Comparison of ENCODE assay signal across 21 cellular contexts in genomic region chr1:161285113-161285512, GRCh38. TPM values are rescaled to one million over a fixed set of nuclear protein-coding genes. Genes with fewer than 3 reads are reported as not detected.
A peak's percentile ranks its signal among the peaks of the same experiment; 100 is the strongest.
DNase-seq lines count a peak whose midpoint lies in the region; ATAC-seq, FAIRE-seq and TF ChIP-seq lines count a peak whose summit lies in the region.
"Had no signal": no experiment of that assay in that cellular context is flagged by ENCODE, and none has a peak within 500 bp of the region (broad histone marks: within the 10 kb centered on the region; RNA-seq: fewer than 3 reads in every experiment).

No MANE protein-coding gene starts in this region.

- in situ Hi-C loops in K562 (cut with MboI): no loop called here

- peak overlapping the region; percentile 14 for H3K27ac ChIP-seq in GM23338 (ENCODE audit: low read depth)
- no peak overlapping the region for H3K27ac ChIP-seq in K562 (ENCODE audit: extremely low read depth, low read depth, low read length)

- H3K4me1 Mint-ChIP-seq in GM23338 (peaks cover 10% of the 10 kb centered on the region), type B pancreatic cell (ENCODE audit: unreplicated experiment) (peaks cover 11% of the 10 kb centered on the region), natural killer cell (no peaks in the 10 kb centered on the region)
- H3K4me1 Mint-ChIP-seq: CD8-positive, alpha-beta memory T cell had no signal

- no peaks in the 10 kb centered on the region for H3K79me2 ChIP-seq in GM23338 (replicated peaks; ENCODE audit: insufficient read depth)
- H3K79me2 ChIP-seq in K562 (ENCODE audit: control insufficient read depth, insufficient read depth, low read length): no peaks in the 10 kb centered on the region

- no TSS peak for BruUV-seq in K562 (replicated peaks; lab: Mats Ljungman, UMichigan)

- 0 out of 2 replicates have a peak, but pooled peaks cover 4% of the 10 kb centered on the region for H3F3A ChIP-seq in GM23338 (replicated peaks; ENCODE audit: low read depth)

- 21% methylated on average over 2 of the region's 2 CpGs for WGBS in K562 (ENCODE audit: insufficient coverage, low coverage, missing lambda C conversion rate)

- H3K9me1 ChIP-seq in K562 (ENCODE audit: control insufficient read depth, insufficient read depth, low read length): no peaks in the 10 kb centered on the region

- POLR2A ChIA-PET in K562 (lab: Yijun Ruan, JAX): interaction anchor here (0.6 to 0.9 kb wide), 5 partner anchors 10 to 247 kb away, joined by 3 read pairs; no protein-coding TSS in a partner anchor

- CTCF ChIA-PET in K562 (lab: Yijun Ruan, JAX; ENCODE audit: low intra/inter-chr PET ratio): no interaction called here

- no peaks in the 10 kb centered on the region for H3K27me3 ChIP-seq in GM23338 (ENCODE audit: insufficient read depth)
- H3K27me3 ChIP-seq in K562 (ENCODE audit: control insufficient read depth in 2 of 2, insufficient read depth in 2 of 2, low read length in 2 of 2): peaks cover 10 to 12% of the 10 kb centered on the region in 2 experiments

- TF ChIP-seq CTCF in GM23338 (conservative IDR thresholded peaks at IDR 0.05; ENCODE audit: low read depth in 2 of 2): no peak
- TF ChIP-seq CTCF in K562 (IDR thresholded peaks at IDR 0.05 in 2 of 3, conservative IDR thresholded peaks at IDR 0.05 in 1 of 3; ENCODE audit: insufficient read depth in 2 of 3, low read depth in 1 of 3, low read length in 3 of 3): no peak
- peak; percentile 17 for TF ChIP-seq CTCF in type B pancreatic cell (conservative IDR thresholded peaks at IDR 0.05)
- no peak for TF ChIP-seq CTCF in natural killer cell (IDR thresholded peaks at IDR 0.05)

- H3K9me2 ChIP-seq in GM23338 (ENCODE audit: insufficient read depth): no peaks in the 10 kb centered on the region

- TF ChIP-seq EP300 in K562 (IDR thresholded peaks at IDR 0.05; ENCODE audit: low read length): no peak

- 0 out of 2 replicates have a peak, but pooled peaks cover 7% of the 10 kb centered on the region for H3K4me1 ChIP-seq in GM23338 (ENCODE audit: insufficient read depth)
- H3K4me1 ChIP-seq in K562 (replicated peaks in 1 of 2; ENCODE audit: control insufficient read depth in 2 of 2, insufficient read depth in 2 of 2, low read length in 2 of 2): no peaks in the 10 kb centered on the region; a peak in 1 of 5 replicates
- H3K4me1 ChIP-seq: BE2C had no signal

- no peaks in the 10 kb centered on the region for H3K9me3 ChIP-seq in K562 (replicated peaks; ENCODE audit: control insufficient read depth, insufficient read depth, low read depth, low read length)
- H3K9me3 ChIP-seq: BE2C had no signal

- intact Hi-C loops in K562 (cut with micrococcal nuclease): no loop called here
- intact Hi-C loops in natural killer cell (cut with micrococcal nuclease): no loop called here

- H3K36me3 Mint-ChIP-seq in GM23338 (ENCODE audit: low read depth): peaks cover 6% of the 10 kb centered on the region
- no peaks in the 10 kb centered on the region for H3K36me3 Mint-ChIP-seq in type B pancreatic cell
- no peaks in the 10 kb centered on the region for H3K36me3 Mint-ChIP-seq in natural killer cell

- TF ChIP-seq POLR2A in K562 (conservative IDR thresholded peaks at IDR 0.05): no peak

- DNase-seq in GM23338 (ENCODE audit: low spot score) (no peak), K562 (ENCODE audit: extremely low read depth in 1 of 4, low spot score in 3 of 4) (no peak), type B pancreatic cell (ENCODE audit: extremely low spot score, unreplicated experiment) (no peak), natural killer cell (no peak), midbrain (lab: John Stamatoyannopoulos, UW) (no peak)
- DNase-seq: ACHN; BE2C; C1 segment of cervical spinal cord; CD4-positive, CD25-positive, alpha-beta regulatory T cell; CD8-positive, alpha-beta memory T cell; COR-L47; DMS 273 treated with DMSO at 0.1 percent for 48 hours; DMS53; DND-41; EL; GOT3; H9 had no signal

- FAIRE-seq in K562 (lab: Jason Lieb, UNC): no peak
- FAIRE-seq: GM12878, GM19239 had no signal

- H3K4me3 ChIP-seq in GM23338: no peak overlapping the region
- H3K4me3 ChIP-seq in K562: no peak overlapping the region
- H3K4me3 ChIP-seq: GM12878 had no signal

- H4K20me1 ChIP-seq in GM23338 (replicated peaks; ENCODE audit: insufficient read depth) (no peaks in the 10 kb centered on the region), K562 (replicated peaks; ENCODE audit: control insufficient read depth, insufficient read depth, low read length) (no peaks in the 10 kb centered on the region)

- no peak overlapping the region for H3K9ac ChIP-seq in K562 (ENCODE audit: insufficient read depth in 1 of 2, low read depth in 2 of 2, low read length in 2 of 2)

- H2AFZ ChIP-seq in GM23338 (peak overlapping the region; percentile 85), K562 (ENCODE audit: low read depth, low read length) (no peak overlapping the region)

- ATAC-seq in GM23338 (peak; percentile 74), K562 (peak; percentile 65), natural killer cell (no peak)
- ATAC-seq: GM12878 had no signal

- H3K4me2 ChIP-seq in GM23338 (0 out of 2 replicates have a peak overlapping the region, but pooled peaks have one; percentile 39), K562 (ENCODE audit: insufficient read depth, low read length) (no peak overlapping the region)

- TF ChIP-seq RAD21 in K562 (CRISPR knock-in tag; conservative IDR thresholded peaks at IDR 0.05 in 1 of 2, IDR thresholded peaks at IDR 0.05 in 1 of 2): no peak

- H3K36me3 ChIP-seq in GM23338 (ENCODE audit: insufficient read depth) (no peaks in the 10 kb centered on the region), K562 (ENCODE audit: control insufficient read depth, insufficient read depth, low read length) (no peaks in the 10 kb centered on the region)
- H3K36me3 ChIP-seq: BE2C had no signal

- H3K27me3 Mint-ChIP-seq in GM23338 (ENCODE audit: insufficient read depth, low read depth, poor library complexity): no peaks in the 10 kb centered on the region
- peaks cover 36% of the 10 kb centered on the region for H3K27me3 Mint-ChIP-seq in type B pancreatic cell
- peaks cover 0 to 3% of the 10 kb centered on the region in 2 donors for H3K27me3 Mint-ChIP-seq in natural killer cell (ENCODE audit: low read depth in 2 of 2)

- H3K27ac Mint-ChIP-seq in GM23338 (no peak overlapping the region), type B pancreatic cell (no peak overlapping the region), natural killer cell (no peak overlapping the region)
- H3K27ac Mint-ChIP-seq: CD4-positive, CD25-positive, alpha-beta regulatory T cell; H9 had no signal

- H3K4me3 Mint-ChIP-seq in GM23338 (no peak overlapping the region), type B pancreatic cell (no peak overlapping the region), natural killer cell (no peak overlapping the region)
- H3K4me3 Mint-ChIP-seq: CD4-positive, CD25-positive, alpha-beta regulatory T cell; CD8-positive, alpha-beta memory T cell had no signal

- H3K9me3 Mint-ChIP-seq in GM23338 (peaks cover 9% of the 10 kb centered on the region; the same call in 2 of the 3 replicates), type B pancreatic cell (no peaks in the 10 kb centered on the region), natural killer cell (no peaks in the 10 kb centered on the region)
- H3K9me3 Mint-ChIP-seq: CD8-positive, alpha-beta memory T cell had no signal

RNA-seq across cellular contexts. Expression of gene MPZ, which starts 24.7 kb away (rescaled TPM):
- 1.6 and 1.9 TPM in 2 replicates for total RNA-seq in GM23338 (2014; rRNA removed; shearing (Covaris generic))
- polyA plus RNA-seq in GM23338 (2016; fragmentation: Nextera tagmentation; extraction: Ambion mirVana): 2.2 and 4.0 TPM in 2 replicates
- total RNA-seq in K562 (2011; cell fraction: chromatin; rRNA removed; ENCODE audit: low replicate concordance): 8.6 and 19.9 TPM in 2 replicates
- total RNA-seq in K562 (2011; cell fraction: nucleolus; rRNA removed): 17.8 and 21.0 TPM in 2 replicates
- 18.5 and 20.5 TPM in 2 replicates for total RNA-seq in K562 (2011; cell fraction: nucleoplasm; rRNA removed)
- total RNA-seq in K562 (2014; rRNA removed): 13.5 and 19.0 TPM in 2 replicates
- 10.2 and 10.4 TPM in 2 replicates for total RNA-seq in K562 (2014; rRNA removed; fragmentation: Illumina TruSeq; extraction: Trizol)
- total RNA-seq in K562 (2015; rRNA removed; fragmentation: Illumina TruSeq; extraction: Trizol): 10.2 and 10.3 TPM in 2 replicates
- 11.4 and 15.3 TPM in 2 replicates for total RNA-seq in K562 (2021)
- polyA plus RNA-seq in K562 (2011; rRNA removed): 10.5 and 10.9 TPM in 2 replicates
- polyA plus RNA-seq in K562 (2011; cell fraction: cytosol; rRNA removed): 15.5 and 16.4 TPM in 2 replicates
- polyA plus RNA-seq in K562 (2011; cell fraction: nucleus; rRNA removed): 15.3 and 25.2 TPM in 2 replicates
- polyA plus RNA-seq in K562 (2012): 15.0 and 18.0 TPM in 2 replicates
- 14.7 and 17.5 TPM in 2 replicates for polyA plus RNA-seq in K562 (2014; fragmentation: Illumina TruSeq; extraction: Trizol)
- under 1 TPM; 0.22 to 0.31 TPM for polyA plus RNA-seq in K562 (2014; fragmentation: Nextera tagmentation; extraction: Ambion mirVana)
- 15.7 and 16.6 TPM in 2 replicates for polyA plus RNA-seq in K562 (2014; rRNA removed)
- 1.9 and 3.2 TPM in 2 replicates for polyA minus RNA-seq in K562 (2011; rRNA and poly(A)+ RNA removed)
- polyA minus RNA-seq in K562 (2011; cell fraction: cytosol; rRNA and poly(A)+ RNA removed): 2.4 and 3.4 TPM in 2 replicates
- polyA minus RNA-seq in K562 (2011; cell fraction: nucleus; rRNA and poly(A)+ RNA removed): 4.7 and 8.1 TPM in 2 replicates
- total RNA-seq in type B pancreatic cell (ENCODE audit: low replicate concordance): 0.76 and 3.6 TPM in 2 replicates
- total RNA-seq in natural killer cell: 1 to 10 TPM; 4.6 to 9.0 (median 8.7) TPM
- total RNA-seq: G401 had no signal
- polyA plus RNA-seq: CD4-positive, CD25-positive, alpha-beta regulatory T cell; CD8-positive, alpha-beta memory T cell had no signal

RNA-seq across cellular contexts. Expression of gene PCP4L1, which starts 26.6 kb away (rescaled TPM):
- total RNA-seq in GM23338 (2014; rRNA removed; shearing (Covaris generic)): 1.4 and 3.8 TPM in 2 replicates
- polyA plus RNA-seq in GM23338 (2016; fragmentation: Nextera tagmentation; extraction: Ambion mirVana) (1.7 and 2.2 TPM in 2 replicates), K562 (2011; rRNA removed) (not detected in 2 replicates), K562 (2014; fragmentation: Illumina TruSeq; extraction: Trizol) (not detected in 2 replicates), K562 (2014; fragmentation: Nextera tagmentation; extraction: Ambion mirVana) (not detected), K562 (2014; rRNA removed) (not detected in 2 replicates)
- not detected in 2 replicates for total RNA-seq in K562 (2011; cell fraction: chromatin; rRNA removed; ENCODE audit: low replicate concordance)
- not detected in 2 replicates for total RNA-seq in K562 (2011; cell fraction: nucleolus; rRNA removed)
- not detected in 2 replicates for total RNA-seq in K562 (2011; cell fraction: nucleoplasm; rRNA removed)
- total RNA-seq in K562 (2014; rRNA removed) (not detected in 2 replicates), K562 (2014; rRNA removed; fragmentation: Illumina TruSeq; extraction: Trizol) (not detected in 2 replicates), K562 (2015; rRNA removed; fragmentation: Illumina TruSeq; extraction: Trizol) (not detected in 2 replicates), K562 (2021) (not detected in 2 replicates), type B pancreatic cell (ENCODE audit: low replicate concordance) (1.0 and 3.4 TPM in 2 replicates), natural killer cell (not detected)
- not detected in 2 replicates for polyA plus RNA-seq in K562 (2011; cell fraction: cytosol; rRNA removed)
- not detected in 2 replicates for polyA plus RNA-seq in K562 (2011; cell fraction: nucleus; rRNA removed)
- 0.08 and 0.22 TPM in 2 replicates for polyA plus RNA-seq in K562 (2012)
- polyA minus RNA-seq in K562 (2011; rRNA and poly(A)+ RNA removed): not detected in 2 replicates
- not detected in 2 replicates for polyA minus RNA-seq in K562 (2011; cell fraction: cytosol; rRNA and poly(A)+ RNA removed)
- polyA minus RNA-seq in K562 (2011; cell fraction: nucleus; rRNA and poly(A)+ RNA removed): not detected in 2 replicates
- total RNA-seq: A172; CD4-positive, CD25-positive, alpha-beta regulatory T cell; CD8-positive, alpha-beta memory T cell; G401 had no signal
- polyA plus RNA-seq: CD8-positive, alpha-beta memory T cell had no signal

RNA-seq across cellular contexts. Expression of gene SDHC, which starts 29.1 kb away (rescaled TPM):
- total RNA-seq in GM23338 (2014; rRNA removed; shearing (Covaris generic)): 84.4 and 126 TPM in 2 replicates
- polyA plus RNA-seq in GM23338 (2016; fragmentation: Nextera tagmentation; extraction: Ambion mirVana) (107 and 141 TPM in 2 replicates), K562 (2011; rRNA removed) (273 and 309 TPM in 2 replicates), K562 (2014; fragmentation: Illumina TruSeq; extraction: Trizol) (249 and 293 TPM in 2 replicates), K562 (2014; fragmentation: Nextera tagmentation; extraction: Ambion mirVana) (100 to 1,000 TPM in 1 of 2 experiments, 10 to 100 TPM in 1; 99.8 to 198 TPM), K562 (2014; rRNA removed) (174 and 184 TPM in 2 replicates)
- 35.9 and 56.0 TPM in 2 replicates for total RNA-seq in K562 (2011; cell fraction: chromatin; rRNA removed; ENCODE audit: low replicate concordance)
- total RNA-seq in K562 (2011; cell fraction: nucleolus; rRNA removed): 47.2 and 69.9 TPM in 2 replicates
- total RNA-seq in K562 (2011; cell fraction: nucleoplasm; rRNA removed): 58.2 and 68.6 TPM in 2 replicates
- total RNA-seq in K562 (2014; rRNA removed) (7.7 and 13.7 TPM in 2 replicates), K562 (2014; rRNA removed; fragmentation: Illumina TruSeq; extraction: Trizol) (74.8 and 87.4 TPM in 2 replicates), K562 (2015; rRNA removed; fragmentation: Illumina TruSeq; extraction: Trizol) (54.2 and 55.0 TPM in 2 replicates), K562 (2021) (161 and 178 TPM in 2 replicates), type B pancreatic cell (ENCODE audit: low replicate concordance) (206 and 235 TPM in 2 replicates), natural killer cell (10 to 100 TPM; 74.5 to 97.3 (median 86.0) TPM)
- 358 and 447 TPM in 2 replicates for polyA plus RNA-seq in K562 (2011; cell fraction: cytosol; rRNA removed)
- 83.7 and 117 TPM in 2 replicates for polyA plus RNA-seq in K562 (2011; cell fraction: nucleus; rRNA removed)
- polyA plus RNA-seq in K562 (2012): 144 and 207 TPM in 2 replicates
- 100 and 112 TPM in 2 replicates for polyA minus RNA-seq in K562 (2011; rRNA and poly(A)+ RNA removed)
- 61.5 and 99.0 TPM in 2 replicates for polyA minus RNA-seq in K562 (2011; cell fraction: cytosol; rRNA and poly(A)+ RNA removed)
- polyA minus RNA-seq in K562 (2011; cell fraction: nucleus; rRNA and poly(A)+ RNA removed): 28.0 and 50.4 TPM in 2 replicates

RNA-seq across cellular contexts. Expression of gene NR1I3, which starts 47.1 kb away (rescaled TPM):
- not detected in 2 replicates for total RNA-seq in GM23338 (2014; rRNA removed; shearing (Covaris generic))
- 0.40 and 0.50 TPM in 2 replicates for polyA plus RNA-seq in GM23338 (2016; fragmentation: Nextera tagmentation; extraction: Ambion mirVana)
- not detected in 2 replicates for total RNA-seq in K562 (2011; cell fraction: chromatin; rRNA removed; ENCODE audit: low replicate concordance)
- total RNA-seq in K562 (2011; cell fraction: nucleolus; rRNA removed): not detected in 2 replicates
- not detected in 2 replicates for total RNA-seq in K562 (2011; cell fraction: nucleoplasm; rRNA removed)
- not detected in 2 replicates for total RNA-seq in K562 (2014; rRNA removed)
- not detected in 2 replicates for total RNA-seq in K562 (2014; rRNA removed; fragmentation: Illumina TruSeq; extraction: Trizol)
- not detected in 2 replicates for total RNA-seq in K562 (2015; rRNA removed; fragmentation: Illumina TruSeq; extraction: Trizol)
- not detected in 2 replicates for total RNA-seq in K562 (2021)
- not detected in 2 replicates for polyA plus RNA-seq in K562 (2011; rRNA removed)
- not detected in 2 replicates for polyA plus RNA-seq in K562 (2011; cell fraction: cytosol; rRNA removed)
- not detected in 2 replicates for polyA plus RNA-seq in K562 (2011; cell fraction: nucleus; rRNA removed)
- polyA plus RNA-seq in K562 (2012): 0.52 and 0.61 TPM in 2 replicates
- not detected in 2 replicates for polyA plus RNA-seq in K562 (2014; fragmentation: Illumina TruSeq; extraction: Trizol)
- polyA plus RNA-seq in K562 (2014; fragmentation: Nextera tagmentation; extraction: Ambion mirVana): under 1 TPM in 1 of 2 experiments, not detected in 1; 0.11 TPM
- polyA plus RNA-seq in K562 (2014; rRNA removed): not detected in 2 replicates
- not detected in 2 replicates for polyA minus RNA-seq in K562 (2011; rRNA and poly(A)+ RNA removed)
- polyA minus RNA-seq in K562 (2011; cell fraction: cytosol; rRNA and poly(A)+ RNA removed): not detected in 2 replicates
- not detected in 2 replicates for polyA minus RNA-seq in K562 (2011; cell fraction: nucleus; rRNA and poly(A)+ RNA removed)
- total RNA-seq in type B pancreatic cell (ENCODE audit: low replicate concordance): not detected in 2 replicates
- not detected for total RNA-seq in natural killer cell
- total RNA-seq: CD4-positive, CD25-positive, alpha-beta regulatory T cell; CD8-positive, alpha-beta memory T cell; G401; GM12878; H9 had no signal
- polyA plus RNA-seq: CD8-positive, alpha-beta memory T cell had no signal

RNA-seq across cellular contexts. Expression of gene TOMM40L, which starts 59.3 kb away (rescaled TPM):
- total RNA-seq in GM23338 (2014; rRNA removed; shearing (Covaris generic)): 12.9 and 22.3 TPM in 2 replicates
- polyA plus RNA-seq in GM23338 (2016; fragmentation: Nextera tagmentation; extraction: Ambion mirVana) (5.9 and 6.8 TPM in 2 replicates), K562 (2011; rRNA removed) (18.9 and 20.2 TPM in 2 replicates), K562 (2014; fragmentation: Illumina TruSeq; extraction: Trizol) (33.4 and 33.6 TPM in 2 replicates), K562 (2014; fragmentation: Nextera tagmentation; extraction: Ambion mirVana) (10 to 100 TPM in 1 of 2 experiments, 1 to 10 TPM in 1; 9.6 to 12.9 TPM), K562 (2014; rRNA removed) (27.5 and 34.9 TPM in 2 replicates)
- 32.6 and 66.6 TPM in 2 replicates for total RNA-seq in K562 (2011; cell fraction: chromatin; rRNA removed; ENCODE audit: low replicate concordance)
- 47.7 and 47.8 TPM in 2 replicates for total RNA-seq in K562 (2011; cell fraction: nucleolus; rRNA removed)
- total RNA-seq in K562 (2011; cell fraction: nucleoplasm; rRNA removed): 44.7 and 48.8 TPM in 2 replicates
- total RNA-seq in K562 (2014; rRNA removed) (21.9 and 27.6 TPM in 2 replicates), K562 (2014; rRNA removed; fragmentation: Illumina TruSeq; extraction: Trizol) (27.7 and 29.2 TPM in 2 replicates), K562 (2015; rRNA removed; fragmentation: Illumina TruSeq; extraction: Trizol) (24.2 and 25.2 TPM in 2 replicates), K562 (2021) (27.4 and 27.7 TPM in 2 replicates), type B pancreatic cell (ENCODE audit: low replicate concordance) (13.6 and 13.7 TPM in 2 replicates), natural killer cell (10 to 100 TPM; 16.6 to 23.6 (median 22.8) TPM)
- 23.3 and 28.0 TPM in 2 replicates for polyA plus RNA-seq in K562 (2011; cell fraction: cytosol; rRNA removed)
- polyA plus RNA-seq in K562 (2011; cell fraction: nucleus; rRNA removed): 36.3 and 36.4 TPM in 2 replicates
- polyA plus RNA-seq in K562 (2012): 18.3 and 24.6 TPM in 2 replicates
- 29.7 and 30.1 TPM in 2 replicates for polyA minus RNA-seq in K562 (2011; rRNA and poly(A)+ RNA removed)
- polyA minus RNA-seq in K562 (2011; cell fraction: cytosol; rRNA and poly(A)+ RNA removed): 11.1 and 12.7 TPM in 2 replicates
- 20.7 and 35.2 TPM in 2 replicates for polyA minus RNA-seq in K562 (2011; cell fraction: nucleus; rRNA and poly(A)+ RNA removed)

Comparison
In these comparisons a context has a peak if more than half of its experiments do, and no peak if none do; other contexts are left out.
1. ATAC-seq: peak in GM23338 (single experiment) and K562 (single experiment); none in natural killer cell (0 of 3).